In the genomic region with DNA sequence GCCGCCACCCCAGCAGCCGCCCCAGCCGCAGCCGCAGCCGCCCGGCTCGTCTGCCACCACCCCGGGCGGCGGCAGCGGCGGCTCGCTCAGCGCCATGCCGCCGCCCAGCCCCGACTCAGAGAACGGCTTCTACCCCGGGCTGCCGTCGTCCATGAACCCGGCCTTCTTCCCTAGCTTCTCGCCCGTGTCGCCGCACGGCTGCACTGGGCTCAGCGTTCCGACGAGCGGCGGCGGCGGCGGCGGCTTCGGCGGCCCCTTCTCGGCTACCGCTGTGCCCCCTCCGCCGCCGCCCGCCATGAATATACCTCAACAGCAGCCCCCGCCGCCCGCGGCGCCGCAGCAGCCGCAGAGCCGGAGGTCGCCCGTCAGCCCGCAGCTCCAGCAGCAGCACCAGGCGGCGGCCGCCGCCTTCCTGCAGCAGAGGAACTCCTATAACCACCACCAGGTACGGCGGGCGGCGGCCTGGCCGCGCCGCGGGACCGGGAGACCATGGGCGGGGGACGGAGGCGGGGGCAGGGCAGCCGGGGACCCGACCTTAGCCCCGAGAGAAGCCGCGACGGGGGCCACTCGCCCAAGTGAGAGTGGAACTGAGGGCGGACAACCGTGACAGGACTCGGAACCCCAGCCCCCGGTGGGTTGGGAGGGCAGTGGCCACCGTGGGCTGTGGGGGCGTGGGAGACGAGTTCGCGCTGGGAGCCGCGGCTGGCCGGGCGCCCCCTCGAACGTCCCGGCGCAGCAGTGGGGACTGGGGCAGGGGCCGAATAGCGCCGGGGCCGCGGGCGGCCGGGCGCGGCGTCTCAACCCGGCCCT, we compare ENCODE assay signal across 8 cellular contexts. TPM values are rescaled to one million over a fixed set of nuclear protein-coding genes. Genes with fewer than 3 reads are reported as not detected.
DNase-seq lines count a peak whose midpoint lies in the region; ATAC-seq and TF ChIP-seq lines count a peak whose summit lies in the region.

No MANE protein-coding gene starts in this region.

- peaks cover 9 to 29% of the 10 kb centered on the region in 2 donors for H3K4me1 ChIP-seq in left lung

- DNase-seq in activated CD4-positive, CD25-positive, alpha-beta regulatory T cell treated with anti-CD3 and anti-CD28 coated beads, Interleukin-2, amount 50 U/mL, for 72 hours = peak; percentile 65
- DNase-seq in cerebellum (ENCODE audit: low spot score) (peak; percentile 28), left lung (peak; percentile 58 to 93), cortex of kidney (lab: John Stamatoyannopoulos, UW) (no peak)
- DNase-seq in stimulated activated CD4-positive, alpha-beta T cell treated with anti-CD3 and anti-CD28 coated beads, Interleukin-4, amount 100 ng/mL, for 1 hour = peak; percentile 61

- ATAC-seq in HG03354 (IDR thresholded peaks at IDR 0.05; ENCODE audit: poor library complexity, severe bottlenecking, unreplicated experiment) (peak; percentile 9), left lung (no peak), GM18520 (IDR thresholded peaks at IDR 0.05; ENCODE audit: unreplicated experiment) (no peak)

- intact Hi-C loops in left lung (cut with DNase I) = no loop called here

- H3K4me3 ChIP-seq in GM12875 (ENCODE audit: low read depth, low read length) = peak overlapping the region; percentile 94
- peak overlapping the region; percentile 63 to 96 for H3K4me3 ChIP-seq in left lung

- TF ChIP-seq CTCF in GM12875 (IDR thresholded peaks at IDR 0.05; ENCODE audit: borderline replicate concordance, insufficient read depth, low read depth, low read length) (no peak), left lung (IDR thresholded peaks at IDR 0.05) (no peak)

- peaks cover 0 to 15% of the 10 kb centered on the region in 2 donors for H3K36me3 ChIP-seq in left lung

- H3K27ac ChIP-seq in left lung = peak overlapping the region; percentile 100

- no peaks in the 10 kb centered on the region for H3K9me3 ChIP-seq in left lung

- H3K27me3 ChIP-seq in left lung = no peaks in the 10 kb centered on the region

RNA-seq across cellular contexts. Expression of a gene that starts 1.8 kb away (rescaled TPM):
- 24.3 TPM for total RNA-seq in cerebellum
- 10 to 100 TPM; 25.2 to 27.7 TPM for total RNA-seq in left lung
